9 cellular contexts compared by ENCODE assay signal in genomic region chr1:151312439-151313225, GRCh38. TPM values are rescaled to one million over a fixed set of nuclear protein-coding genes. Genes with fewer than 3 reads are reported as not detected.
DNase-seq lines count a peak whose midpoint lies in the region; ATAC-seq and TF ChIP-seq lines count a peak whose summit lies in the region.
"Had no signal": no experiment of that assay in that cellular context is flagged by ENCODE, and none has a peak within 500 bp of the region (broad histone marks: within the 10 kb centered on the region; RNA-seq: fewer than 3 reads in every experiment).

No MANE protein-coding gene starts in this region.

- TF ChIP-seq POLR2A in sigmoid colon (IDR thresholded peaks at IDR 0.05): no peak

- POLR2A ChIA-PET in RWPE1 (lab: Yijun Ruan, JAX; ENCODE audit: low non-redundant PET): interaction anchor here (1.0 kb wide), 1 partner anchor 31 kb away, joined by 3 read pairs; the partner anchor contains the start of gene ZNF687

- CTCF ChIA-PET in RWPE1 (lab: Yijun Ruan, JAX): interaction anchor here (1.7 to 1.9 kb wide), 2 partner anchors 28 to 35 kb away, joined by 3 to 5 read pairs; partner anchors contain the start of gene RFX5

- no peaks in the 10 kb centered on the region for H3K9me3 ChIP-seq in CD4-positive, CD25-positive, alpha-beta regulatory T cell (ENCODE audit: control insufficient read depth in 2 of 2, low read length in 2 of 2)
- H3K9me3 ChIP-seq in endocrine pancreas (ENCODE audit: control insufficient read depth, low read length) (no peaks in the 10 kb centered on the region), sigmoid colon (no peaks in the 10 kb centered on the region)

- H3K4me1 Mint-ChIP-seq in CD4-positive, CD25-positive, alpha-beta regulatory T cell: peaks cover 11 to 52% (median 38%) of the 10 kb centered on the region in 4 donors

- no peak for DNase-seq in CD4-positive, CD25-positive, alpha-beta regulatory T cell
- DNase-seq in RWPE1 (ENCODE audit: low spot score): no peak
- no peak for DNase-seq in sigmoid colon
- no peak for DNase-seq in NCI-H748 treated with DMSO at 0.1 percent for 48 hours (lab: John Stamatoyannopoulos, UW)
- DNase-seq in GM13976 (ENCODE audit: low spot score): no peak
- DNase-seq: NK-92 treated with Interleukin-12 subunit alpha and Interleukin-12 subunit beta, amount 100 ng/mL, for 24 hours had no signal

- peak overlapping the region; percentile 70 to 93 (median 77) for H3K27ac Mint-ChIP-seq in CD4-positive, CD25-positive, alpha-beta regulatory T cell

- peak overlapping the region in 1 of 4 donors; percentile 52 for H3K4me3 Mint-ChIP-seq in CD4-positive, CD25-positive, alpha-beta regulatory T cell

- no peak for ATAC-seq in CD4-positive, CD25-positive, alpha-beta regulatory T cell (ENCODE audit: low read depth in 2 of 2)
- ATAC-seq in HG03045 (IDR thresholded peaks at IDR 0.05; ENCODE audit: unreplicated experiment) (no peak), GM21447 (IDR thresholded peaks at IDR 0.05; ENCODE audit: unreplicated experiment) (no peak)

- no peak for TF ChIP-seq EP300 in sigmoid colon (IDR thresholded peaks at IDR 0.05)

- peak overlapping the region; percentile 52 for H3K9ac ChIP-seq in endocrine pancreas (ENCODE audit: control insufficient read depth, insufficient read depth, low read length)

- peaks cover 17% of the 10 kb centered on the region for H3K4me1 ChIP-seq in CD4-positive, CD25-positive, alpha-beta regulatory T cell (ENCODE audit: control insufficient read depth, insufficient read depth, low read length, poor library complexity, severe bottlenecking)
- H3K4me1 ChIP-seq in endocrine pancreas (ENCODE audit: control insufficient read depth, insufficient read depth, low read length) (peaks cover 19% of the 10 kb centered on the region), sigmoid colon (peaks cover 0 to 71% (median 58%) of the 10 kb centered on the region in 4 donors)

- H3K27me3 Mint-ChIP-seq in CD4-positive, CD25-positive, alpha-beta regulatory T cell: no peaks in the 10 kb centered on the region

- H3K27me3 ChIP-seq in CD4-positive, CD25-positive, alpha-beta regulatory T cell (ENCODE audit: control insufficient read depth, insufficient read depth, low read length): no peaks in the 10 kb centered on the region
- H3K27me3 ChIP-seq in endocrine pancreas (ENCODE audit: control insufficient read depth, insufficient read depth, low read length) (no peaks in the 10 kb centered on the region), sigmoid colon (no peaks in the 10 kb centered on the region)

- 92 to 95% methylated on average over 12 of the region's 12 CpGs for WGBS in sigmoid colon, 2 donors

- peaks cover 54% of the 10 kb centered on the region for H3K36me3 Mint-ChIP-seq in CD4-positive, CD25-positive, alpha-beta regulatory T cell

- H3K36me3 ChIP-seq in CD4-positive, CD25-positive, alpha-beta regulatory T cell (ENCODE audit: control insufficient read depth, insufficient read depth, low read length): peaks cover 73% of the 10 kb centered on the region
- H3K36me3 ChIP-seq in endocrine pancreas (ENCODE audit: control insufficient read depth, insufficient read depth, low read length) (peaks cover 12% of the 10 kb centered on the region), sigmoid colon (peaks cover 12 to 84% (median 30%) of the 10 kb centered on the region in 4 donors)

- H3K27ac ChIP-seq in CD4-positive, CD25-positive, alpha-beta regulatory T cell (ENCODE audit: insufficient read depth, low read length, poor library complexity, severe bottlenecking): no peak overlapping the region
- H3K27ac ChIP-seq in RWPE1 (peak overlapping the region; percentile 39), sigmoid colon (peak overlapping the region; percentile 68 to 84 (median 79))

- H3K4me3 ChIP-seq in CD4-positive, CD25-positive, alpha-beta regulatory T cell (ENCODE audit: low read depth, low read length): no peak overlapping the region
- H3K4me3 ChIP-seq in endocrine pancreas (ENCODE audit: control insufficient read depth, insufficient read depth, low read length): peak overlapping the region; percentile 10
- no peak overlapping the region for H3K4me3 ChIP-seq in sigmoid colon

- no peak for TF ChIP-seq CTCF in RWPE1 (conservative IDR thresholded peaks at IDR 0.05; ENCODE audit: low read depth)
- TF ChIP-seq CTCF in sigmoid colon (IDR thresholded peaks at IDR 0.05): no peak
- TF ChIP-seq CTCF in GM13976 (IDR thresholded peaks at IDR 0.05; ENCODE audit: borderline replicate concordance, control extremely low read depth, extremely low read depth, insufficient read depth, missing control alignments): no peak

- intact Hi-C loops in sigmoid colon (cut with DNase I): no loop called here

- no peaks in the 10 kb centered on the region for H3K9me3 Mint-ChIP-seq in CD4-positive, CD25-positive, alpha-beta regulatory T cell

- in situ Hi-C loops in GM13976 (cut with MboI; ENCODE audit: low sequenced_read_pairs, unreplicated experiment): no loop called here

RNA-seq across cellular contexts. Expression of gene PI4KB, which starts 14.6 kb away (rescaled TPM):
- 73.5 TPM for total RNA-seq in CD4-positive, CD25-positive, alpha-beta regulatory T cell
- polyA plus RNA-seq in CD4-positive, CD25-positive, alpha-beta regulatory T cell: 10 to 100 TPM; 48.4 to 57.4 (median 53.3) TPM
- total RNA-seq in sigmoid colon: 10 to 100 TPM; 57.6 to 75.2 (median 62.4) TPM
- polyA plus RNA-seq in sigmoid colon: 10 to 100 TPM; 25.2 to 42.0 (median 25.7) TPM

RNA-seq across cellular contexts. Expression of gene ZNF687, which starts 30.5 kb away (rescaled TPM):
- total RNA-seq in CD4-positive, CD25-positive, alpha-beta regulatory T cell: 31.9 TPM
- polyA plus RNA-seq in CD4-positive, CD25-positive, alpha-beta regulatory T cell: 1 to 10 TPM in 3 of 4 donors, under 1 TPM in 1; 0.46 to 1.9 (median 1.4) TPM
- total RNA-seq in sigmoid colon: 10 to 100 TPM; 17.6 to 24.2 (median 18.3) TPM
- polyA plus RNA-seq in sigmoid colon: 10 to 100 TPM in 2 of 3 donors, 1 to 10 TPM in 1; 6.6 to 16.6 (median 10.4) TPM

RNA-seq across cellular contexts. Expression of gene RFX5, which starts 34.4 kb away (rescaled TPM):
- total RNA-seq in CD4-positive, CD25-positive, alpha-beta regulatory T cell: 105 TPM
- 10 to 100 TPM; 28.8 to 35.9 (median 35.2) TPM for polyA plus RNA-seq in CD4-positive, CD25-positive, alpha-beta regulatory T cell
- 10 to 100 TPM; 39.6 to 67.9 (median 56.1) TPM for total RNA-seq in sigmoid colon
- polyA plus RNA-seq in sigmoid colon: 10 to 100 TPM; 12.0 to 46.6 (median 20.6) TPM

RNA-seq across cellular contexts. Expression of gene PSMD4, which starts 58.1 kb away (rescaled TPM):
- 91.6 TPM for total RNA-seq in CD4-positive, CD25-positive, alpha-beta regulatory T cell
- polyA plus RNA-seq in CD4-positive, CD25-positive, alpha-beta regulatory T cell: 100 to 1,000 TPM; 242 to 392 (median 297) TPM
- 100 to 1,000 TPM; 138 to 194 (median 173) TPM for total RNA-seq in sigmoid colon
- 100 to 1,000 TPM; 111 to 176 (median 111) TPM for polyA plus RNA-seq in sigmoid colon

RNA-seq across cellular contexts. Expression of gene SELENBP1, which starts 59.9 kb away (rescaled TPM):
- total RNA-seq in CD4-positive, CD25-positive, alpha-beta regulatory T cell: not detected
- not detected for polyA plus RNA-seq in CD4-positive, CD25-positive, alpha-beta regulatory T cell
- 100 to 1,000 TPM in 3 of 4 donors, 10 to 100 TPM in 1; 95.8 to 142 (median 127) TPM for total RNA-seq in sigmoid colon
- 1,000 to 10,000 TPM in 1 of 3 donors, 100 to 1,000 TPM in 2; 787 to 1,051 (median 895) TPM for polyA plus RNA-seq in sigmoid colon
